9 cellular contexts compared by ENCODE assay signal in the genomic region with DNA sequence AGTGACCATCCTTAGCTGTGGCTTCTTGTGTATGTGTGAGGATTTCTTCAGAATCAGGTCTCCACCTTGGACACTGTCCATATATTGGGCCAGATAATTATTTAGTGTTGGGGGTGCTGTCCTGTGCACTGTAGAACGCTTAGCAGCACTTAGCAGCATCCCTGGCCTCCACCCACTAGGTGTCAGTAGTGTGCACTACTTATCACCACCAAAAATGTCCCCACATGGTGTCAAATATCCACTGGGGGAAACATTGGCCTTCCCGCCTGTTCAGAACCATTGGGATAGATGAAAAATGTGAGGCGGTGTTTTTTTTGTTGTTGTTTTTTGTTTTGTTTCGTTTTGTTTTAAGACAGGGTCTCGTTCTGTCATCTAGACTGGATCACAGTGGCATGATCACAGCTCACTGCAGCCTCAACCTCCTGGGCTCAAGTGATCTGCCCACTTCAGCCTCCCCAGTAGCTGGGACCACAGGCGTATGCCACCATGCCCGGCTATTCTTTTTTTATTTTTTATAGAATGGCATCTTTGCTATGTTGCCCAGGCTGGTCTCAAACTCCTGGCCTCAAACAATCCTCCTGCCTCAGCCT.
A peak's percentile ranks its signal among the peaks of the same experiment; 100 is the strongest.
DNase-seq lines count a peak whose midpoint lies in the region; ATAC-seq and TF ChIP-seq lines count a peak whose summit lies in the region.
"Had no signal": no experiment of that assay in that cellular context is flagged by ENCODE, and none has a peak within 500 bp of the region (broad histone marks: within the 10 kb centered on the region; RNA-seq: fewer than 3 reads in every experiment).

No MANE protein-coding gene starts in this region.

- H3K4me3 ChIP-seq in foreskin fibroblast (ENCODE audit: low read depth in 1 of 2, low read length in 2 of 2) = no peak overlapping the region

- no peak overlapping the region for H3K27ac ChIP-seq in RWPE1

- no peak overlapping the region for H3K27ac Mint-ChIP-seq in stimulated activated memory B cell treated with anti-CD40 and anti-IgM and Interleukin-4, amounts not matched to agents 10 μg/mL and 1 μg/mL and 100 μg/mL, for 72 hours
- H3K27ac Mint-ChIP-seq: activated naive CD8-positive, alpha-beta T cell had no signal

- no peaks in the 10 kb centered on the region for H3K9me3 Mint-ChIP-seq in stimulated activated memory B cell treated with anti-CD40 and anti-IgM and Interleukin-4, amounts not matched to agents 10 μg/mL and 1 μg/mL and 100 μg/mL, for 72 hours

- peaks cover 9% of the 10 kb centered on the region for H3K27me3 Mint-ChIP-seq in stimulated activated memory B cell treated with anti-CD40 and anti-IgM and Interleukin-4, amounts not matched to agents 10 μg/mL and 1 μg/mL and 100 μg/mL, for 72 hours

- ATAC-seq in HG02970 (IDR thresholded peaks at IDR 0.05; ENCODE audit: low FRiP score, unreplicated experiment) = peak; percentile 69
- no peak for ATAC-seq in stimulated activated memory B cell treated with anti-CD40 and anti-IgM and Interleukin-4, amounts not matched to agents 10 μg/mL and 1 μg/mL and 100 μg/mL, for 72 hours

- peaks cover 6% of the 10 kb centered on the region for H3K4me1 Mint-ChIP-seq in stimulated activated memory B cell treated with anti-CD40 and anti-IgM and Interleukin-4, amounts not matched to agents 10 μg/mL and 1 μg/mL and 100 μg/mL, for 72 hours

- peak; percentile 17 for DNase-seq in stimulated activated naive CD4-positive, alpha-beta T cell treated with Interleukin-2 at 50 U/mL for 16 hours (lab: John Stamatoyannopoulos, UW)
- no peak for DNase-seq in stimulated activated naive CD4-positive, alpha-beta T cell (lab: John Stamatoyannopoulos, UW)
- no peak for DNase-seq in RWPE1 (ENCODE audit: low spot score)
- DNase-seq in foreskin fibroblast = no peak
- no peak for DNase-seq in retina
- no peak for DNase-seq in Ammon's horn (ENCODE audit: low spot score)

- TF ChIP-seq CTCF in RWPE1 (conservative IDR thresholded peaks at IDR 0.05; ENCODE audit: low read depth) = peak; percentile 47
- peak; percentile 30 for TF ChIP-seq CTCF in foreskin fibroblast (IDR thresholded peaks at IDR 0.05; ENCODE audit: low read depth, low read length)

- POLR2A ChIA-PET in RWPE1 (lab: Yijun Ruan, JAX; ENCODE audit: low non-redundant PET) = no interaction called here

- CTCF ChIA-PET in RWPE1 (lab: Yijun Ruan, JAX) = interaction anchor here (0.7 kb wide), 1 partner anchor 15 kb away, joined by 4 read pairs; no protein-coding TSS in a partner anchor

- no peak overlapping the region for H3K4me3 Mint-ChIP-seq in stimulated activated memory B cell treated with anti-CD40 and anti-IgM and Interleukin-4, amounts not matched to agents 10 μg/mL and 1 μg/mL and 100 μg/mL, for 72 hours
- H3K4me3 Mint-ChIP-seq: activated naive CD8-positive, alpha-beta T cell had no signal

- no peaks in the 10 kb centered on the region for H3K36me3 Mint-ChIP-seq in stimulated activated memory B cell treated with anti-CD40 and anti-IgM and Interleukin-4, amounts not matched to agents 10 μg/mL and 1 μg/mL and 100 μg/mL, for 72 hours
- H3K36me3 Mint-ChIP-seq: activated naive CD8-positive, alpha-beta T cell had no signal
